Comparison of ENCODE assay signal across 1 cellular context in the genomic region with DNA sequence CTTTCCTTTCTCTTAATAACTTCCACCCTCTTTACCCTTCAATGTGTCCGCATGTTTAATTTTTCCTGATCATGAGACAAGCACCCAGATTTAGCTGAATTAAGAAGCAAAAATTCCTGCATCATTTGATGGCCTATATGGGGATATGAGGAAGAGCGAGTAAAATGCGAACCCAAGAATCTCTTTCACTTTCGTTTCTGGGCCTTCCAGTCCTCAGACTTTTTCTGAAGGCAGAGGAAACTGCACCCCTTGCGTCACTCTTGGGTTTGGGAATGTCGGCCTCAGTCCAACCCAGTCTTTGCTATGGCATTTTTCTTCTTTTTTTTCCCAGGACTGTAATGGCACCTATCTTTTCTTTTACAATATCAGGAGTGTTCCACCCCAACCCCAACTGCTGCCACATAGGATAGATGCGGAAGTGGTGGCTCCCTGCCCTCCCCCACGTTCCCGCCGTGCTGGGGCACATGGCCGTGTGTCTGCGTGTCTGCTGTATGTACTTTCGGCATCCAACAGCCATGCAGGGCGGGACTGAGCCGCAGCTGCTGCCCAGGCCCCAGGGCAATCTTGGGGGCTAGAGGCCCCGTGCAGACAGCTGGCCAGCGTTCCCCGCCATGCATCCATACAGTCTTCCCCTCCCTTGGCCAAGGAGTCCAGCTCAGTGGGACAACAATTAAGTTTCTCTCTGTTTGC.
TF ChIP-seq lines count a peak whose summit lies in the region.

No MANE protein-coding gene starts in this region.

TF ChIP-seq in K562, 482 proteins besides CTCF, POLR2A, EP300 and RAD21 (continued from another document):
- TF ChIP-seq VEZF1 (CRISPR knock-in tag; IDR thresholded peaks at IDR 0.05) (peak; percentile 32; the same call in 1 of the 2 replicates), TSC22D4 (tag; IDR thresholded peaks at IDR 0.05) (no peak), RCOR1 (IDR thresholded peaks at IDR 0.05; ENCODE audit: borderline replicate concordance in 1 of 2, low read depth in 2 of 2, low read length in 2 of 2) (no peak), ZNF707 (CRISPR knock-in tag; conservative IDR thresholded peaks at IDR 0.05) (no peak), L3MBTL2 (IDR thresholded peaks at IDR 0.05) (peak; percentile 35; the same call in 1 of the 2 replicates), GABPA (tag; conservative IDR thresholded peaks at IDR 0.05; ENCODE audit: low read depth) (0 out of 2 replicates have a peak, but pooled peaks have one; percentile 18)
- TF ChIP-seq, protein P1, sequence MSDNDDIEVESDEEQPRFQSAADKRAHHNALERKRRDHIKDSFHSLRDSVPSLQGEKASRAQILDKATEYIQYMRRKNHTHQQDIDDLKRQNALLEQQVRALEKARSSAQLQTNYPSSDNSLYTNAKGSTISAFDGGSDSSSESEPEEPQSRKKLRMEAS (CRISPR knock-in tag; IDR thresholded peaks at IDR 0.05) = 0 out of 2 replicates have a peak, but pooled peaks have one; percentile 29
- TF ChIP-seq, protein P2, sequence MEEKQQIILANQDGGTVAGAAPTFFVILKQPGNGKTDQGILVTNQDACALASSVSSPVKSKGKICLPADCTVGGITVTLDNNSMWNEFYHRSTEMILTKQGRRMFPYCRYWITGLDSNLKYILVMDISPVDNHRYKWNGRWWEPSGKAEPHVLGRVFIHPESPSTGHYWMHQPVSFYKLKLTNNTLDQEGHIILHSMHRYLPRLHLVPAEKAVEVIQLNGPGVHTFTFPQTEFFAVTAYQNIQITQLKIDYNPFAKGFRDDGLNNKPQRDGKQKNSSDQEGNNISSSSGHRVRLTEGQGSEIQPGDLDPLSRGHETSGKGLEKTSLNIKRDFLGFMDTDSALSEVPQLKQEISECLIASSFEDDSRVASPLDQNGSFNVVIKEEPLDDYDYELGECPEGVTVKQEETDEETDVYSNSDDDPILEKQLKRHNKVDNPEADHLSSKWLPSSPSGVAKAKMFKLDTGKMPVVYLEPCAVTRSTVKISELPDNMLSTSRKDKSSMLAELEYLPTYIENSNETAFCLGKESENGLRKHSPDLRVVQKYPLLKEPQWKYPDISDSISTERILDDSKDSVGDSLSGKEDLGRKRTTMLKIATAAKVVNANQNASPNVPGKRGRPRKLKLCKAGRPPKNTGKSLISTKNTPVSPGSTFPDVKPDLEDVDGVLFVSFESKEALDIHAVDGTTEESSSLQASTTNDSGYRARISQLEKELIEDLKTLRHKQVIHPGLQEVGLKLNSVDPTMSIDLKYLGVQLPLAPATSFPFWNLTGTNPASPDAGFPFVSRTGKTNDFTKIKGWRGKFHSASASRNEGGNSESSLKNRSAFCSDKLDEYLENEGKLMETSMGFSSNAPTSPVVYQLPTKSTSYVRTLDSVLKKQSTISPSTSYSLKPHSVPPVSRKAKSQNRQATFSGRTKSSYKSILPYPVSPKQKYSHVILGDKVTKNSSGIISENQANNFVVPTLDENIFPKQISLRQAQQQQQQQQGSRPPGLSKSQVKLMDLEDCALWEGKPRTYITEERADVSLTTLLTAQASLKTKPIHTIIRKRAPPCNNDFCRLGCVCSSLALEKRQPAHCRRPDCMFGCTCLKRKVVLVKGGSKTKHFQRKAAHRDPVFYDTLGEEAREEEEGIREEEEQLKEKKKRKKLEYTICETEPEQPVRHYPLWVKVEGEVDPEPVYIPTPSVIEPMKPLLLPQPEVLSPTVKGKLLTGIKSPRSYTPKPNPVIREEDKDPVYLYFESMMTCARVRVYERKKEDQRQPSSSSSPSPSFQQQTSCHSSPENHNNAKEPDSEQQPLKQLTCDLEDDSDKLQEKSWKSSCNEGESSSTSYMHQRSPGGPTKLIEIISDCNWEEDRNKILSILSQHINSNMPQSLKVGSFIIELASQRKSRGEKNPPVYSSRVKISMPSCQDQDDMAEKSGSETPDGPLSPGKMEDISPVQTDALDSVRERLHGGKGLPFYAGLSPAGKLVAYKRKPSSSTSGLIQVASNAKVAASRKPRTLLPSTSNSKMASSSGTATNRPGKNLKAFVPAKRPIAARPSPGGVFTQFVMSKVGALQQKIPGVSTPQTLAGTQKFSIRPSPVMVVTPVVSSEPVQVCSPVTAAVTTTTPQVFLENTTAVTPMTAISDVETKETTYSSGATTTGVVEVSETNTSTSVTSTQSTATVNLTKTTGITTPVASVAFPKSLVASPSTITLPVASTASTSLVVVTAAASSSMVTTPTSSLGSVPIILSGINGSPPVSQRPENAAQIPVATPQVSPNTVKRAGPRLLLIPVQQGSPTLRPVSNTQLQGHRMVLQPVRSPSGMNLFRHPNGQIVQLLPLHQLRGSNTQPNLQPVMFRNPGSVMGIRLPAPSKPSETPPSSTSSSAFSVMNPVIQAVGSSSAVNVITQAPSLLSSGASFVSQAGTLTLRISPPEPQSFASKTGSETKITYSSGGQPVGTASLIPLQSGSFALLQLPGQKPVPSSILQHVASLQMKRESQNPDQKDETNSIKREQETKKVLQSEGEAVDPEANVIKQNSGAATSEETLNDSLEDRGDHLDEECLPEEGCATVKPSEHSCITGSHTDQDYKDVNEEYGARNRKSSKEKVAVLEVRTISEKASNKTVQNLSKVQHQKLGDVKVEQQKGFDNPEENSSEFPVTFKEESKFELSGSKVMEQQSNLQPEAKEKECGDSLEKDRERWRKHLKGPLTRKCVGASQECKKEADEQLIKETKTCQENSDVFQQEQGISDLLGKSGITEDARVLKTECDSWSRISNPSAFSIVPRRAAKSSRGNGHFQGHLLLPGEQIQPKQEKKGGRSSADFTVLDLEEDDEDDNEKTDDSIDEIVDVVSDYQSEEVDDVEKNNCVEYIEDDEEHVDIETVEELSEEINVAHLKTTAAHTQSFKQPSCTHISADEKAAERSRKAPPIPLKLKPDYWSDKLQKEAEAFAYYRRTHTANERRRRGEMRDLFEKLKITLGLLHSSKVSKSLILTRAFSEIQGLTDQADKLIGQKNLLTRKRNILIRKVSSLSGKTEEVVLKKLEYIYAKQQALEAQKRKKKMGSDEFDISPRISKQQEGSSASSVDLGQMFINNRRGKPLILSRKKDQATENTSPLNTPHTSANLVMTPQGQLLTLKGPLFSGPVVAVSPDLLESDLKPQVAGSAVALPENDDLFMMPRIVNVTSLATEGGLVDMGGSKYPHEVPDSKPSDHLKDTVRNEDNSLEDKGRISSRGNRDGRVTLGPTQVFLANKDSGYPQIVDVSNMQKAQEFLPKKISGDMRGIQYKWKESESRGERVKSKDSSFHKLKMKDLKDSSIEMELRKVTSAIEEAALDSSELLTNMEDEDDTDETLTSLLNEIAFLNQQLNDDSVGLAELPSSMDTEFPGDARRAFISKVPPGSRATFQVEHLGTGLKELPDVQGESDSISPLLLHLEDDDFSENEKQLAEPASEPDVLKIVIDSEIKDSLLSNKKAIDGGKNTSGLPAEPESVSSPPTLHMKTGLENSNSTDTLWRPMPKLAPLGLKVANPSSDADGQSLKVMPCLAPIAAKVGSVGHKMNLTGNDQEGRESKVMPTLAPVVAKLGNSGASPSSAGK (IDR thresholded peaks at IDR 0.05) = peak; percentile 57; the same call in 1 of the 2 replicates
